In the genomic region with DNA sequence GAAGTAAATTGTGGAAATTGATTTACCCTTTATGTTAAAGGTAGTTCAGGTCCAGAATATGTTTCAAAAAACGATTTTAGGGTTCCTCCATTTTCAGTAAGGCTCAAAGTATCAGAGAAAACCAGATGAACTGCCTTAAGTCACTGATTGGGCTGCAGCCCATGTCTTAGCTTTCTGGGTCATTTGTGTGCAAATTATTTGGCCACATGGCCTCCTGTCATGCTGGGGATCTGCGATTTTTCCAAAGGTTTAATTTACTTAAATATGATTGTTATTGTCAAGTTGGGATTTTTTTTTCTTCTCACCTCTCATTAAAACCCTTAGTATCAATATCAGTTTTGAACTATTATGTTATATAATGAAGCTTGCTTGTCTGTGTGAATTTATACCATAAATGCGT, we compare ENCODE assay signal across 14 cellular contexts.
DNase-seq lines count a peak whose midpoint lies in the region; ATAC-seq and TF ChIP-seq lines count a peak whose summit lies in the region.
"Had no signal": no experiment of that assay in that cellular context is flagged by ENCODE, and none has a peak within 500 bp of the region (broad histone marks: within the 10 kb centered on the region; RNA-seq: fewer than 3 reads in every experiment).

No MANE protein-coding gene starts in this region.

- no peaks in the 10 kb centered on the region for H3K9me3 ChIP-seq in BE2C
- H3K9me3 ChIP-seq: Caco-2 had no signal

- TF ChIP-seq CTCF in BE2C (IDR thresholded peaks at IDR 0.05; ENCODE audit: low read depth, low read length) (no peak), chondrocyte (IDR thresholded peaks at IDR 0.05) (no peak)

- H3K4me3 Mint-ChIP-seq in chondrocyte (ENCODE audit: unreplicated experiment) = no peak overlapping the region
- H3K4me3 Mint-ChIP-seq: CD4-positive, alpha-beta T cell; CD8-positive, alpha-beta T cell had no signal

- intact Hi-C loops in sciatic nerve (cut with DNase I) = no loop called here

- no peaks in the 10 kb centered on the region for H3K9me3 Mint-ChIP-seq in chondrocyte (ENCODE audit: low read depth)
- H3K9me3 Mint-ChIP-seq: CD4-positive, alpha-beta T cell; CD8-positive, alpha-beta T cell had no signal

- H3K36me3 ChIP-seq in BE2C = no peaks in the 10 kb centered on the region
- H3K36me3 ChIP-seq: BLaER1 treated with 17β-estradiol and CSF1 and Interleukin-3, amounts not matched to agents 10 nM and 100 nM had no signal

- H3K4me1 ChIP-seq in BE2C = peaks cover 9% of the 10 kb centered on the region; the same call in 1 of the 2 replicates

- no peaks in the 10 kb centered on the region for H3K27me3 ChIP-seq in BE2C

- ATAC-seq in SK-N-SH treated with all-trans-retinoic acid at 6 μM for 48 hours = no peak
- no peak for ATAC-seq in sciatic nerve
- ATAC-seq: CD8-positive, alpha-beta T cell had no signal

- H3K27ac Mint-ChIP-seq in chondrocyte (ENCODE audit: unreplicated experiment) = no peak overlapping the region
- H3K27ac Mint-ChIP-seq: CD4-positive, alpha-beta T cell; CD8-positive, alpha-beta T cell had no signal

- no peak overlapping the region for H3K4me3 ChIP-seq in BE2C (ENCODE audit: low read depth, low read length)
- H3K4me3 ChIP-seq: BLaER1 treated with 17β-estradiol and CSF1 and Interleukin-3, amounts not matched to agents 10 nM and 100 nM had no signal

- peak; percentile 13 for DNase-seq in BE2C
- peak; percentile 71 for DNase-seq in SK-N-DZ (ENCODE audit: low spot score)
- DNase-seq in chondrocyte (ENCODE audit: low spot score) = no peak
- DNase-seq in sciatic nerve (ENCODE audit: low spot score) = no peak
- DNase-seq: 8988T; ACHN; Caco-2; Calu3; CD4-positive, alpha-beta T cell; CD8-positive, alpha-beta T cell; DMS79 treated with DMSO at 0.1 percent for 48 hours; GF-D8 had no signal

- H3K27me3 Mint-ChIP-seq in chondrocyte (ENCODE audit: low read depth) = no peaks in the 10 kb centered on the region

- H3K36me3 Mint-ChIP-seq in chondrocyte (ENCODE audit: low read depth) = no peaks in the 10 kb centered on the region
- H3K36me3 Mint-ChIP-seq: CD8-positive, alpha-beta T cell had no signal

- peaks cover 21% of the 10 kb centered on the region for H3K4me1 Mint-ChIP-seq in chondrocyte (ENCODE audit: low read depth)

TF ChIP-seq in SK-N-SH treated with all-trans-retinoic acid at 6 μM for 48 hours, 23 proteins besides CTCF, POLR2A, EP300 and RAD21:
- TF ChIP-seq ISL1 (CRISPR knock-in tag; IDR thresholded peaks at IDR 0.05) (no peak), PPARA (CRISPR knock-in tag; IDR thresholded peaks at IDR 0.05; ENCODE audit: borderline replicate concordance) (no peak), CSDC2 (CRISPR knock-in tag; IDR thresholded peaks at IDR 0.05) (no peak), TCF4 (CRISPR knock-in tag; IDR thresholded peaks at IDR 0.05; ENCODE audit: borderline replicate concordance) (peak; percentile 50; the same call in 1 of the 2 replicates), GLIS3 (CRISPR knock-in tag; IDR thresholded peaks at IDR 0.05) (no peak)
- TF ChIP-seq, protein P1, sequence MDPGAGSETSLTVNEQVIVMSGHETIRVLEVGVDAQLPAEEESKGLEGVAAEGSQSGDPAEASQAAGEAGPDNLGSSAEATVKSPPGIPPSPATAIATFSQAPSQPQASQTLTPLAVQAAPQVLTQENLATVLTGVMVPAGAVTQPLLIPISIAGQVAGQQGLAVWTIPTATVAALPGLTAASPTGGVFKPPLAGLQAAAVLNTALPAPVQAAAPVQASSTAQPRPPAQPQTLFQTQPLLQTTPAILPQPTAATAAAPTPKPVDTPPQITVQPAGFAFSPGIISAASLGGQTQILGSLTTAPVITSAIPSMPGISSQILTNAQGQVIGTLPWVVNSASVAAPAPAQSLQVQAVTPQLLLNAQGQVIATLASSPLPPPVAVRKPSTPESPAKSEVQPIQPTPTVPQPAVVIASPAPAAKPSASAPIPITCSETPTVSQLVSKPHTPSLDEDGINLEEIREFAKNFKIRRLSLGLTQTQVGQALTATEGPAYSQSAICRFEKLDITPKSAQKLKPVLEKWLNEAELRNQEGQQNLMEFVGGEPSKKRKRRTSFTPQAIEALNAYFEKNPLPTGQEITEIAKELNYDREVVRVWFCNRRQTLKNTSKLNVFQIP (CRISPR knock-in tag; IDR thresholded peaks at IDR 0.05; ENCODE audit: borderline replicate concordance, low read depth) = no peak

Comparison
In these comparisons a context has a peak if more than half of its experiments do, and no peak if none do; other contexts are left out.
1. DNase-seq: peak in BE2C (single experiment) and SK-N-DZ (single experiment); none in chondrocyte (single experiment) and sciatic nerve (single experiment).